In genomic region chr14:81319946-81320345, GRCh38 we compare ENCODE assay signal across 21 cellular contexts.
"Had no signal": no experiment of that assay in that cellular context is flagged by ENCODE, and none has a peak within 500 bp of the region (broad histone marks: within the 10 kb centered on the region; RNA-seq: fewer than 3 reads in every experiment).

No MANE protein-coding gene starts in this region.

- H3K4me1 ChIP-seq: breast epithelium had no signal

- H3K36me3 Mint-ChIP-seq: activated CD4-positive, alpha-beta memory T cell treated with anti-CD3 and anti-CD28 coated beads for 36 hours; activated naive CD4-positive, alpha-beta T cell treated with anti-CD3 and anti-CD28 coated beads, Interleukin-2, amount 10 ng/mL, durations not matched to agents 7 days and 5 days; activated naive CD8-positive, alpha-beta T cell treated with anti-CD3 and anti-CD28 coated beads for 36 hours had no signal

- H3K4me3 ChIP-seq: breast epithelium, K562 had no signal

- DNase-seq: activated B cell treated with CpG ODN at 0.5 μM for 24 hours; activated CD4-positive, alpha-beta memory T cell treated with anti-CD3 and anti-CD28 coated beads for 36 hours; activated CD4-positive, alpha-beta T cell treated with anti-CD3 and anti-CD28 coated beads for 1 hour; activated CD4-positive, alpha-beta T cell treated with anti-CD3 and anti-CD28 coated beads, Interleukin-2, amount 10 ng/mL, durations not matched to agents 24 days and 14 days; activated CD8-positive, alpha-beta memory T cell treated with anti-CD3 and anti-CD28 coated beads for 24 hours; activated gamma-delta T cell treated with Interleukin-2 at 50 U/mL for 16 hours; activated naive CD4-positive, alpha-beta T cell treated with anti-CD3 and anti-CD28 coated beads, Interleukin-2, amount 10 ng/mL, durations not matched to agents 7 days and 5 days; activated naive CD8-positive, alpha-beta T cell treated with anti-CD3 and anti-CD28 coated beads for 36 hours; activated T-cell treated with anti-CD3 and anti-CD28 coated beads, Interleukin-2, amount 50 U/mL, for 4 hours; Karpas-422; MM.1S; NCI-H146; NCI-H187 treated with DMSO at 0.1 percent for 48 hours; NCI-H2081 treated with DMSO at 0.1 percent for 48 hours; NCI-H446; PC-3; SIG-M5; T-helper 17 cell; T-helper 9 cell had no signal

- H3K4me1 Mint-ChIP-seq: activated B cell treated with CpG ODN at 0.5 μM for 24 hours; activated CD4-positive, alpha-beta T cell treated with anti-CD3 and anti-CD28 coated beads, Interleukin-2, amount 10 ng/mL, durations not matched to agents 24 days and 14 days; activated naive CD4-positive, alpha-beta T cell treated with anti-CD3 and anti-CD28 coated beads, Interleukin-2, amount 10 ng/mL, durations not matched to agents 7 days and 5 days; activated naive CD8-positive, alpha-beta T cell treated with anti-CD3 and anti-CD28 coated beads for 36 hours; T-helper 17 cell had no signal

- H3K9me3 Mint-ChIP-seq: activated B cell treated with CpG ODN at 0.5 μM for 24 hours; activated CD4-positive, alpha-beta memory T cell treated with anti-CD3 and anti-CD28 coated beads for 36 hours; activated CD4-positive, alpha-beta T cell treated with anti-CD3 and anti-CD28 coated beads, Interleukin-2, amount 10 ng/mL, durations not matched to agents 24 days and 14 days; activated naive CD4-positive, alpha-beta T cell treated with anti-CD3 and anti-CD28 coated beads, Interleukin-2, amount 10 ng/mL, durations not matched to agents 7 days and 5 days; activated naive CD8-positive, alpha-beta T cell treated with anti-CD3 and anti-CD28 coated beads for 36 hours; activated T-cell treated with anti-CD3 and anti-CD28 coated beads, Interleukin-2, amount 50 U/mL, for 4 hours had no signal

- H3K9me3 ChIP-seq: breast epithelium had no signal

- H3K27ac Mint-ChIP-seq: activated B cell treated with CpG ODN at 0.5 μM for 24 hours; activated CD4-positive, alpha-beta memory T cell treated with anti-CD3 and anti-CD28 coated beads for 36 hours; activated CD4-positive, alpha-beta T cell treated with anti-CD3 and anti-CD28 coated beads, Interleukin-2, amount 10 ng/mL, durations not matched to agents 24 days and 14 days; activated naive CD4-positive, alpha-beta T cell treated with anti-CD3 and anti-CD28 coated beads, Interleukin-2, amount 10 ng/mL, durations not matched to agents 7 days and 5 days; activated naive CD8-positive, alpha-beta T cell treated with anti-CD3 and anti-CD28 coated beads for 36 hours; T-helper 17 cell had no signal

- H3K27ac ChIP-seq: breast epithelium had no signal

- ATAC-seq: activated T-cell treated with anti-CD3 and anti-CD28 coated beads, Interleukin-2, amount 50 U/mL, for 4 hours; K562; PC-3; T-helper 17 cell had no signal

- H3K36me3 ChIP-seq: breast epithelium had no signal

- H3K27me3 ChIP-seq: breast epithelium had no signal

- H3K27me3 Mint-ChIP-seq: activated CD4-positive, alpha-beta T cell treated with anti-CD3 and anti-CD28 coated beads, Interleukin-2, amount 10 ng/mL, durations not matched to agents 24 days and 14 days; activated naive CD8-positive, alpha-beta T cell treated with anti-CD3 and anti-CD28 coated beads for 36 hours had no signal

- H3K4me3 Mint-ChIP-seq: activated B cell treated with CpG ODN at 0.5 μM for 24 hours; activated CD4-positive, alpha-beta memory T cell treated with anti-CD3 and anti-CD28 coated beads for 36 hours; activated CD4-positive, alpha-beta T cell treated with anti-CD3 and anti-CD28 coated beads, Interleukin-2, amount 10 ng/mL, durations not matched to agents 24 days and 14 days; activated naive CD4-positive, alpha-beta T cell treated with anti-CD3 and anti-CD28 coated beads, Interleukin-2, amount 10 ng/mL, durations not matched to agents 7 days and 5 days; activated naive CD8-positive, alpha-beta T cell treated with anti-CD3 and anti-CD28 coated beads for 36 hours; activated T-cell treated with anti-CD3 and anti-CD28 coated beads, Interleukin-2, amount 50 U/mL, for 4 hours; T-helper 17 cell had no signal

- FAIRE-seq: K562 had no signal
